In genomic region chr1:52588027-52588426, GRCh38 we compare ENCODE assay signal across 1 cellular context.
TF ChIP-seq lines count a peak whose summit lies in the region.

No MANE protein-coding gene starts in this region.

TF ChIP-seq in K562, 482 proteins besides CTCF, POLR2A, EP300 and RAD21:
- TF ChIP-seq RBM25 (IDR thresholded peaks at IDR 0.05; ENCODE audit: low read depth, low read length, severe bottlenecking) (peak; percentile 24), E2F6 (IDR thresholded peaks at IDR 0.05; ENCODE audit: borderline replicate concordance in 1 of 2, extremely low read depth in 1 of 2, insufficient read depth in 1 of 2, insufficient read length in 1 of 2, low read depth in 1 of 2, low read length in 1 of 2, poor library complexity in 1 of 2, severe bottlenecking in 1 of 2) (no peak), COPS2 (conservative IDR thresholded peaks at IDR 0.05) (no peak), ZNF121 (CRISPR knock-in tag; conservative IDR thresholded peaks at IDR 0.05) (peak; percentile 83)
